In genomic region chr6:20211037-20211940, GRCh38 we compare ENCODE assay signal across 8 cellular contexts. TPM values are rescaled to one million over a fixed set of nuclear protein-coding genes. Genes with fewer than 3 reads are reported as not detected.
DNase-seq lines count a peak whose midpoint lies in the region; ATAC-seq and TF ChIP-seq lines count a peak whose summit lies in the region.

No MANE protein-coding gene starts in this region.

- peak overlapping the region; percentile 88 to 97 (median 93) for H3K4me3 Mint-ChIP-seq in IgD-negative memory B cell

- peaks cover 4% of the 10 kb centered on the region for H3K27me3 Mint-ChIP-seq in IgD-negative memory B cell

- no peaks in the 10 kb centered on the region for H3K27me3 ChIP-seq in heart right ventricle
- H3K27me3 ChIP-seq in adrenal gland: no peaks in the 10 kb centered on the region
- no peaks in the 10 kb centered on the region for H3K27me3 ChIP-seq in tibial artery

- no peaks in the 10 kb centered on the region for H3K36me3 ChIP-seq in heart right ventricle
- no peaks in the 10 kb centered on the region for H3K36me3 ChIP-seq in adrenal gland (replicated peaks in 1 of 2)
- no peaks in the 10 kb centered on the region for H3K36me3 ChIP-seq in tibial artery

- WGBS in heart right ventricle, 2 donors: 10 to 14% methylated on average over 17 of the region's 17 CpGs
- 10 to 15% (median 12%) methylated on average over 17 of the region's 17 CpGs for WGBS in adrenal gland, 4 donors

- no peak for ATAC-seq in heart right ventricle
- ATAC-seq in left colon: peak; percentile 41
- no peak for ATAC-seq in GM19395 (IDR thresholded peaks at IDR 0.05; ENCODE audit: unreplicated experiment)

- H3K27ac Mint-ChIP-seq in IgD-negative memory B cell: peak overlapping the region; percentile 82 to 84 (median 83)

- H3K27ac ChIP-seq in heart right ventricle: peak overlapping the region in 9 of 10 donors; percentile 80 to 94 (median 92)
- peak overlapping the region in 3 of 5 donors; percentile 45 to 94 (median 93) for H3K27ac ChIP-seq in adrenal gland
- peak overlapping the region; percentile 86 to 89 for H3K27ac ChIP-seq in tibial artery

- H3K4me1 ChIP-seq in heart right ventricle (peaks cover 0 to 61% (median 24%) of the 10 kb centered on the region in 9 donors), adrenal gland (replicated peaks in 1 of 2) (peaks cover 12 to 35% of the 10 kb centered on the region in 2 donors), tibial artery (peaks cover 0 to 30% (median 19%) of the 10 kb centered on the region in 4 donors)

- peak in 1 of 2 donors; percentile 32 for TF ChIP-seq POLR2A in adrenal gland (IDR thresholded peaks at IDR 0.05)

- H3K9me3 ChIP-seq in heart right ventricle (no peaks in the 10 kb centered on the region), adrenal gland (replicated peaks in 1 of 3) (no peaks in the 10 kb centered on the region), tibial artery (no peaks in the 10 kb centered on the region)

- intact Hi-C loops in heart right ventricle (cut with DNase I) (loop anchor here in 8 of 10 donors (2.0 to 10.0 kb wide), 11 partner anchors 28 to 1949 kb away; partner anchors contain the start of genes E2F3 (in 3 of the 8) and DEK (in 1 of the 8)), cardiac septum (cut with DNase I) (loop anchor here (5.0 kb wide), 3 partner anchors 84 to 321 kb away; partner anchors contain the start of genes CDKAL1 and E2F3), adrenal gland (cut with DNase I) (loop anchor here in 1 of 2 donors (10.0 kb wide), 1 partner anchor 86 kb away; no protein-coding TSS in a partner anchor), left colon (cut with DNase I, micrococcal nuclease) (loop anchor here in 1 of 2 donors (10.0 kb wide), 1 partner anchor 86 kb away; no protein-coding TSS in a partner anchor), tibial artery (cut with DNase I; ENCODE audit: low total_unique reads) (loop anchor here (10.0 kb wide), 2 partner anchors 194 to 324 kb away; partner anchors contain the start of genes CDKAL1 and E2F3)

- H3K4me1 Mint-ChIP-seq in IgD-negative memory B cell: peaks cover 24 to 43% (median 32%) of the 10 kb centered on the region in 3 donors

- no peak for TF ChIP-seq CTCF in heart right ventricle (IDR thresholded peaks at IDR 0.05)
- TF ChIP-seq CTCF in adrenal gland (IDR thresholded peaks at IDR 0.05): no peak
- no peak for TF ChIP-seq CTCF in tibial artery (IDR thresholded peaks at IDR 0.05)

- no peaks in the 10 kb centered on the region for H3K36me3 Mint-ChIP-seq in IgD-negative memory B cell

- DNase-seq in heart right ventricle: no peak
- DNase-seq in cardiac septum (ENCODE audit: low spot score): no peak
- DNase-seq in adrenal gland: peak in 1 of 7 donors; percentile 33
- DNase-seq in left colon: peak in 1 of 2 donors; percentile 56
- DNase-seq in tibial artery: no peak
- no peak for DNase-seq in NCI-H82 treated with DMSO at 0.1 percent for 48 hours (lab: John Stamatoyannopoulos, UW; ENCODE audit: unreplicated experiment)

- H3K9me3 Mint-ChIP-seq in IgD-negative memory B cell: no peaks in the 10 kb centered on the region

- H3K4me3 ChIP-seq in heart right ventricle (peak overlapping the region; percentile 68 to 96 (median 87)), adrenal gland (peak overlapping the region in 2 of 4 donors; percentile 83 to 89), tibial artery (peak overlapping the region; percentile 90 to 95)

RNA-seq across cellular contexts. Expression of gene MBOAT1, which starts 1.0 kb away (rescaled TPM):
- 1 to 10 TPM; 1.9 to 7.9 (median 3.9) TPM for total RNA-seq in heart right ventricle
- 1 to 10 TPM; 1.5 to 3.7 TPM for polyA plus RNA-seq in heart right ventricle
- 2.4 TPM for total RNA-seq in cardiac septum
- polyA plus RNA-seq in IgD-negative memory B cell: 3.1 TPM
- 10 to 100 TPM in 2 of 8 donors, 1 to 10 TPM in 6; 1.5 to 11.2 (median 9.1) TPM for total RNA-seq in adrenal gland
- polyA plus RNA-seq in adrenal gland: 1 to 10 TPM; 1.6 to 2.2 (median 2.0) TPM
- total RNA-seq in left colon: 10 to 100 TPM; 54.7 to 72.6 TPM

Comparison
In these comparisons a context has a peak if more than half of its experiments do, and no peak if none do; other contexts are left out.
1. RNA of gene MBOAT1, which starts 1.0 kb away (total RNA-seq): 54.7 to 72.6 TPM in left colon; 1.5 to 11.2 TPM in adrenal gland, 1.9 to 7.9 TPM in heart right ventricle and 2.4 TPM in cardiac septum (single experiment); every median in the first group is over 4 times any median in the second.
2. Peak in every context shown above with its lines, with median percentiles within 50 percentile points of each other: H3K27ac ChIP-seq.